In the genomic region with DNA sequence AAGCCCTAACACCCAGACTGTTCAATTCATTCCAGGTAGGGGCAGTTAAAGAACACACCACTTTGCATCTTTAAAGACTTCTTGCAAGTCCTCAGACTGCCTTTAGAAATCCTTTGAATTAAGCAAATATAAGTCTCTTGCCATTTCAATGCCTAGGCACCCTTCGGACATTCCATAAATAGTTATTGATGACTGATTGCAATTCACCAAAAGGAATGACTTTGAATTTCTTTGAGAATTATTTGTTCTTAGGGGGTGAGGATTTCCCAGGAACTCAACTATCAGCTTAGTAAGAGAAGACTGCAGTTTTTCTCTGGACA, we compare ENCODE assay signal across 9 cellular contexts. TPM values are rescaled to one million over a fixed set of nuclear protein-coding genes. Genes with fewer than 3 reads are reported as not detected.
DNase-seq lines count a peak whose midpoint lies in the region; TF ChIP-seq lines count a peak whose summit lies in the region.
"Had no signal": no experiment of that assay in that cellular context is flagged by ENCODE, and none has a peak within 500 bp of the region (broad histone marks: within the 10 kb centered on the region; RNA-seq: fewer than 3 reads in every experiment).

No MANE protein-coding gene starts in this region.

- 71 to 80% methylated on average over 1 of the region's 1 CpG for WGBS in ectodermal cell, 2 experiments

- H3K79me2 ChIP-seq in neural progenitor cell (ENCODE audit: low read depth) = peaks cover 45% of the 10 kb centered on the region

- H3K36me3 Mint-ChIP-seq in IgD-negative memory B cell = peaks cover 4% of the 10 kb centered on the region
- peaks cover 28% of the 10 kb centered on the region for H3K36me3 Mint-ChIP-seq in neural progenitor cell

- no peak overlapping the region for H3K27ac ChIP-seq in ectodermal cell (ENCODE audit: insufficient read depth, low read depth, low read length, poor library complexity, severe bottlenecking)
- H3K27ac ChIP-seq in neural progenitor cell = no peak overlapping the region

- no peaks in the 10 kb centered on the region for H3K27me3 ChIP-seq in BJ (ENCODE audit: control insufficient read depth, insufficient read depth, low read length)
- H3K27me3 ChIP-seq in ectodermal cell (ENCODE audit: control insufficient read depth, insufficient read depth, low read length, poor library complexity, severe bottlenecking) = no peaks in the 10 kb centered on the region
- no peaks in the 10 kb centered on the region for H3K27me3 ChIP-seq in neural progenitor cell

- H3K4me2 ChIP-seq in neural progenitor cell = peak overlapping the region; percentile 82

- peak overlapping the region; percentile 95 for H2AFZ ChIP-seq in neural progenitor cell (replicated peaks)

- H3K9me3 Mint-ChIP-seq in IgD-negative memory B cell (no peaks in the 10 kb centered on the region), neural progenitor cell (peaks cover 16% of the 10 kb centered on the region)

- CTCF ChIA-PET in BJ (lab: Yijun Ruan, JAX) = no interaction called here

- H3K27ac Mint-ChIP-seq in IgD-negative memory B cell (no peak overlapping the region), neural progenitor cell (peak overlapping the region; percentile 63)

- H3K9me3 ChIP-seq in ectodermal cell (ENCODE audit: control insufficient read depth, low read length) (no peaks in the 10 kb centered on the region), neural progenitor cell (ENCODE audit: low read depth) (no peaks in the 10 kb centered on the region)

- H3K36me3 ChIP-seq in BJ (ENCODE audit: control insufficient read depth, insufficient read depth, low read length) (no peaks in the 10 kb centered on the region), ectodermal cell (ENCODE audit: control insufficient read depth, insufficient read depth, low read length) (no peaks in the 10 kb centered on the region), neural progenitor cell (no peaks in the 10 kb centered on the region)

- H3K4me1 ChIP-seq in ectodermal cell (ENCODE audit: control insufficient read depth, insufficient read depth, low read length) (peaks cover 12% of the 10 kb centered on the region), neural progenitor cell (peaks cover 27% of the 10 kb centered on the region)

- DNase-seq in BJ (ENCODE audit: low read depth) (no peak), neural progenitor cell (ENCODE audit: low spot score) (no peak), D341Med (ENCODE audit: low spot score) (no peak), germinal center (ENCODE audit: low spot score) (no peak), SHP77 treated with DMSO at 0.1 percent for 48 hours (lab: John Stamatoyannopoulos, UW) (no peak)
- DNase-seq in stimulated activated CD4-positive, alpha-beta T cell treated with anti-CD3 and anti-CD28 coated beads, Interleukin-12 subunit alpha, Interleukin-12 subunit beta, amount 100 ng/mL, for 4 hours = no peak

- peak overlapping the region; percentile 76 to 99 (median 80) for H3K4me3 Mint-ChIP-seq in IgD-negative memory B cell
- H3K4me3 Mint-ChIP-seq in neural progenitor cell = peak overlapping the region; percentile 84

- peaks cover 6 to 17% (median 12%) of the 10 kb centered on the region in 3 donors for H3K4me1 Mint-ChIP-seq in IgD-negative memory B cell
- H3K4me1 Mint-ChIP-seq in neural progenitor cell = peaks cover 23% of the 10 kb centered on the region

- H3K4me3 ChIP-seq in BJ (ENCODE audit: low read depth, low read length) (peak overlapping the region; percentile 73), ectodermal cell (ENCODE audit: insufficient read depth, low read depth, low read length) (peak overlapping the region; percentile 57), neural progenitor cell (peak overlapping the region; percentile 92)

- peaks cover 2% of the 10 kb centered on the region for H3K27me3 Mint-ChIP-seq in IgD-negative memory B cell
- peaks cover 7% of the 10 kb centered on the region for H3K27me3 Mint-ChIP-seq in neural progenitor cell (ENCODE audit: insufficient read depth, low read depth)

- H4K20me1 ChIP-seq in neural progenitor cell (ENCODE audit: low read depth) = peaks cover 38% of the 10 kb centered on the region

- H3F3A ChIP-seq in neural progenitor cell (ENCODE audit: low read depth) = peaks cover 17% of the 10 kb centered on the region

- TF ChIP-seq CTCF in BJ (IDR thresholded peaks at IDR 0.05; ENCODE audit: insufficient read depth, low read depth, low read length) = no peak
- TF ChIP-seq CTCF in neural progenitor cell (IDR thresholded peaks at IDR 0.05) = no peak

- peak overlapping the region; percentile 92 for H3K9ac ChIP-seq in neural progenitor cell

- POLR2A ChIA-PET in BJ (lab: Charles Lee) = no interaction called here

RNA-seq across cellular contexts. Expression of a gene that starts 0.5 kb away (rescaled TPM):
- polyA plus RNA-seq in BJ (2011; rRNA removed) (5.5 and 11.8 TPM in 2 replicates), IgD-negative memory B cell (6.2 TPM)
- polyA minus RNA-seq in BJ (2011; rRNA and poly(A)+ RNA removed) = 5.9 and 7.2 TPM in 2 replicates
- 130 TPM for polyA plus RNA-seq in ectodermal cell (2013, experiment 1 of 4)
- polyA plus RNA-seq in ectodermal cell (2013, experiment 2 of 4) = 148 TPM
- polyA plus RNA-seq in ectodermal cell (2013, experiment 3 of 4) = 91.5 TPM
- 107 TPM for polyA plus RNA-seq in ectodermal cell (2013, experiment 4 of 4)
- total RNA-seq in neural progenitor cell (ENCODE audit: low replicate concordance) = 110 and 140 TPM in 2 replicates

RNA-seq across cellular contexts. Expression of a gene that starts 12.9 kb away (rescaled TPM):
- polyA plus RNA-seq in BJ (2011; rRNA removed) (not detected in 2 replicates), IgD-negative memory B cell (not detected)
- not detected in 2 replicates for polyA minus RNA-seq in BJ (2011; rRNA and poly(A)+ RNA removed)
- 0.22 TPM for polyA plus RNA-seq in ectodermal cell (2013, experiment 1 of 4)
- 0.23 TPM for polyA plus RNA-seq in ectodermal cell (2013, experiment 2 of 4)
- polyA plus RNA-seq in ectodermal cell (2013, experiment 3 of 4) = 0.27 TPM
- polyA plus RNA-seq in ectodermal cell (2013, experiment 4 of 4) = 0.20 TPM
- total RNA-seq in neural progenitor cell (ENCODE audit: low replicate concordance) = 0.03 and 0.60 TPM in 2 replicates

RNA-seq across cellular contexts. Expression of a gene that starts 27.5 kb away (rescaled TPM):
- polyA plus RNA-seq in BJ (2011; rRNA removed) (not detected in 2 replicates), IgD-negative memory B cell (not detected)
- polyA minus RNA-seq in BJ (2011; rRNA and poly(A)+ RNA removed) = not detected in 2 replicates
- 0.20 TPM for polyA plus RNA-seq in ectodermal cell (2013, experiment 1 of 4)
- 0.07 TPM for polyA plus RNA-seq in ectodermal cell (2013, experiment 2 of 4)
- 0.05 TPM for polyA plus RNA-seq in ectodermal cell (2013, experiment 3 of 4)
- not detected for polyA plus RNA-seq in ectodermal cell (2013, experiment 4 of 4)
- total RNA-seq in neural progenitor cell (ENCODE audit: low replicate concordance) = 0.19 TPM in 1 of 2 replicates, not detected in the other
- polyA plus RNA-seq: adipose tissue had no signal

RNA-seq across cellular contexts. Expression of a gene that starts 57.8 kb away (rescaled TPM):
- polyA plus RNA-seq in BJ (2011; rRNA removed) (not detected in 2 replicates), IgD-negative memory B cell (not detected)
- not detected in 2 replicates for polyA minus RNA-seq in BJ (2011; rRNA and poly(A)+ RNA removed)
- 0.52 TPM for polyA plus RNA-seq in ectodermal cell (2013, experiment 1 of 4)
- polyA plus RNA-seq in ectodermal cell (2013, experiment 2 of 4) = 0.96 TPM
- 0.21 TPM for polyA plus RNA-seq in ectodermal cell (2013, experiment 3 of 4)
- polyA plus RNA-seq in ectodermal cell (2013, experiment 4 of 4) = 0.85 TPM
- total RNA-seq in neural progenitor cell (ENCODE audit: low replicate concordance) = 0.65 TPM in 1 of 2 replicates, not detected in the other
- polyA plus RNA-seq: adipose tissue had no signal
